ENCODE assay signal across 8 cellular contexts in genomic region chr19:39479916-39480315, GRCh38. TPM values are rescaled to one million over a fixed set of nuclear protein-coding genes. Genes with fewer than 3 reads are reported as not detected.
DNase-seq lines count a peak whose midpoint lies in the region; ATAC-seq and TF ChIP-seq lines count a peak whose summit lies in the region.

No MANE protein-coding gene starts in this region.

- no peaks in the 10 kb centered on the region for H3K9me2 ChIP-seq in neural cell (ENCODE audit: insufficient read depth, low read length)

- TF ChIP-seq RAD21 in neural cell (conservative IDR thresholded peaks at IDR 0.05): no peak

- H3K9me3 Mint-ChIP-seq in CD8-positive, alpha-beta memory T cell: no peaks in the 10 kb centered on the region

- ATAC-seq in GM19467 (IDR thresholded peaks at IDR 0.05; ENCODE audit: unreplicated experiment): no peak
- no peak for ATAC-seq in GM18511 (IDR thresholded peaks at IDR 0.05; ENCODE audit: unreplicated experiment)
- ATAC-seq in GM21737 (IDR thresholded peaks at IDR 0.05; ENCODE audit: unreplicated experiment): no peak
- ATAC-seq in GM21528 (IDR thresholded peaks at IDR 0.05; ENCODE audit: low FRiP score, unreplicated experiment): no peak

- H3K4me1 Mint-ChIP-seq in CD8-positive, alpha-beta memory T cell: peaks cover 25 to 27% (median 26%) of the 10 kb centered on the region in 3 donors

- H3K36me3 ChIP-seq in CD8-positive, alpha-beta memory T cell (ENCODE audit: insufficient read depth, low read length): peaks cover 12% of the 10 kb centered on the region
- H3K36me3 ChIP-seq in neural cell (ENCODE audit: insufficient read depth, low read length): peaks cover 7% of the 10 kb centered on the region

- H3F3A ChIP-seq in neural cell (ENCODE audit: insufficient read depth, low read length, poor library complexity, severe bottlenecking): no peaks in the 10 kb centered on the region

- H3K9ac ChIP-seq in neural cell (ENCODE audit: low read length): peak overlapping the region; percentile 87

- H4K20me1 ChIP-seq in neural cell (ENCODE audit: insufficient read depth): no peaks in the 10 kb centered on the region

- TF ChIP-seq CTCF in choroid plexus epithelial cell (conservative IDR thresholded peaks at IDR 0.05; ENCODE audit: low read depth, low read length) (no peak), neural cell (IDR thresholded peaks at IDR 0.05; ENCODE audit: poor library complexity, severe bottlenecking) (no peak)

- POLR2A ChIA-PET in CD8-positive, alpha-beta memory T cell (lab: Charles Lee): interaction anchor here (0.9 kb wide), 1 partner anchor 53 kb away, joined by 4 read pairs; the partner anchor contains the start of gene EID2B

- peaks cover 0 to 35% (median 5%) of the 10 kb centered on the region in 3 donors for H3K36me3 Mint-ChIP-seq in CD8-positive, alpha-beta memory T cell

- H3K9me3 ChIP-seq in CD8-positive, alpha-beta memory T cell (ENCODE audit: low read length): no peaks in the 10 kb centered on the region
- no peaks in the 10 kb centered on the region for H3K9me3 ChIP-seq in neural cell (ENCODE audit: low read length)

- H3K4me1 ChIP-seq in CD8-positive, alpha-beta memory T cell (ENCODE audit: insufficient read depth, low read length): peaks cover 18% of the 10 kb centered on the region

- H3K4me3 Mint-ChIP-seq in CD8-positive, alpha-beta memory T cell: peak overlapping the region; percentile 80 to 96 (median 92)

- H3K27ac ChIP-seq in CD8-positive, alpha-beta memory T cell (ENCODE audit: low read depth, low read length): peak overlapping the region; percentile 85
- H3K27ac ChIP-seq in neural cell (ENCODE audit: low read length): peak overlapping the region; percentile 63

- CTCF ChIA-PET in CD8-positive, alpha-beta memory T cell (lab: Charles Lee): interaction anchor here (0.8 kb wide), 1 partner anchor 138 kb away, joined by 3 read pairs; the partner anchor contains the start of gene SAMD4B

- H3K4me2 ChIP-seq in neural cell (ENCODE audit: low read length): peak overlapping the region; percentile 81

- H3K27me3 ChIP-seq in CD8-positive, alpha-beta memory T cell (ENCODE audit: insufficient read depth, low read length, poor library complexity, severe bottlenecking): no peaks in the 10 kb centered on the region
- no peaks in the 10 kb centered on the region for H3K27me3 ChIP-seq in neural cell (ENCODE audit: insufficient read depth, low read depth, low read length)

- peak overlapping the region; percentile 67 for H2AFZ ChIP-seq in neural cell (ENCODE audit: low read depth, low read length)

- H3K27me3 Mint-ChIP-seq in CD8-positive, alpha-beta memory T cell: no peaks in the 10 kb centered on the region

- TF ChIP-seq EP300 in neural cell (conservative IDR thresholded peaks at IDR 0.05; ENCODE audit: poor library complexity, severe bottlenecking): no peak

- peaks cover 14% of the 10 kb centered on the region for H3K79me2 ChIP-seq in neural cell (replicated peaks; ENCODE audit: insufficient read depth, low read length)

- no peak for DNase-seq in CD8-positive, alpha-beta memory T cell
- DNase-seq in NCI-H524 (lab: John Stamatoyannopoulos, UW): peak; percentile 78 to 88
- DNase-seq in choroid plexus epithelial cell (ENCODE audit: low read depth): no peak

- H3K4me3 ChIP-seq in CD8-positive, alpha-beta memory T cell (ENCODE audit: low read length): peak overlapping the region; percentile 97
- H3K4me3 ChIP-seq in choroid plexus epithelial cell (ENCODE audit: low read depth, low read length): peak overlapping the region; percentile 99
- H3K4me3 ChIP-seq in neural cell (ENCODE audit: low read length): peak overlapping the region; percentile 89

- peak overlapping the region; percentile 75 to 97 (median 94) for H3K27ac Mint-ChIP-seq in CD8-positive, alpha-beta memory T cell

TF ChIP-seq in neural cell, 6 proteins besides CTCF, POLR2A, EP300 and RAD21:
- no peak for TF ChIP-seq MXI1 (conservative IDR thresholded peaks at IDR 0.05; ENCODE audit: poor library complexity, severe bottlenecking)
- TF ChIP-seq EZH2 (IDR thresholded peaks at IDR 0.05; ENCODE audit: borderline replicate concordance, insufficient read depth, low read length, poor library complexity, severe bottlenecking): no peak
- no peak for TF ChIP-seq POLR2AphosphoS5 (IDR thresholded peaks at IDR 0.05)

RNA-seq across cellular contexts. Expression of gene TIMM50, which starts 0.7 kb away (rescaled TPM):
- 100 to 1,000 TPM; 131 to 137 TPM for total RNA-seq in CD8-positive, alpha-beta memory T cell
- 47.3 TPM for polyA plus RNA-seq in CD8-positive, alpha-beta memory T cell
- 64.1 and 66.2 TPM in 2 replicates for polyA plus RNA-seq in neural cell
- polyA minus RNA-seq in neural cell: 42.0 and 47.0 TPM in 2 replicates

RNA-seq across cellular contexts. Expression of gene DLL3, which starts 18.8 kb away (rescaled TPM):
- total RNA-seq in CD8-positive, alpha-beta memory T cell: 1 to 10 TPM in 1 of 2 experiments, under 1 TPM in 1; 0.92 to 1.4 TPM
- 0.25 TPM for polyA plus RNA-seq in CD8-positive, alpha-beta memory T cell
- polyA plus RNA-seq in neural cell: 34.4 and 35.5 TPM in 2 replicates
- 8.0 and 8.9 TPM in 2 replicates for polyA minus RNA-seq in neural cell

RNA-seq across cellular contexts. Expression of gene SUPT5H, which starts 34.5 kb away (rescaled TPM):
- 100 to 1,000 TPM; 190 to 196 TPM for total RNA-seq in CD8-positive, alpha-beta memory T cell
- polyA plus RNA-seq in CD8-positive, alpha-beta memory T cell: 115 TPM
- polyA plus RNA-seq in neural cell: 90.7 and 92.5 TPM in 2 replicates
- polyA minus RNA-seq in neural cell: 78.2 and 107 TPM in 2 replicates

RNA-seq across cellular contexts. Expression of gene SELENOV, which starts 35.0 kb away (rescaled TPM):
- total RNA-seq in CD8-positive, alpha-beta memory T cell: not detected
- not detected for polyA plus RNA-seq in CD8-positive, alpha-beta memory T cell
- 1.3 TPM in 1 of 2 replicates, not detected in the other for polyA plus RNA-seq in neural cell
- not detected in 2 replicates for polyA minus RNA-seq in neural cell

RNA-seq across cellular contexts. Expression of gene RPS16, which starts 44.2 kb away (rescaled TPM):
- 1,000 to 10,000 TPM; 2,654 to 2,668 TPM for total RNA-seq in CD8-positive, alpha-beta memory T cell
- 1,795 TPM for polyA plus RNA-seq in CD8-positive, alpha-beta memory T cell
- 22.6 and 31.0 TPM in 2 replicates for polyA plus RNA-seq in neural cell
- 24.6 and 24.7 TPM in 2 replicates for polyA minus RNA-seq in neural cell

Comparison
In these comparisons a context has a peak if more than half of its experiments do, and no peak if none do; other contexts are left out.
1. DNase-seq: peak in NCI-H524 (2 of 2); none in CD8-positive, alpha-beta memory T cell (0 of 5) and choroid plexus epithelial cell (single experiment).
2. RNA of gene DLL3, which starts 18.8 kb away (polyA plus RNA-seq): 34.4 to 35.5 TPM in neural cell; 0.25 TPM in CD8-positive, alpha-beta memory T cell (single experiment); every median in the first group is over 10 times any median in the second.
3. Peak in every context shown above with its lines, with median percentiles within 50 percentile points of each other: H3K4me3 ChIP-seq.